1 cellular context compared by ENCODE assay signal in genomic region chr20:38968090-38968489, GRCh38.
TF ChIP-seq lines count a peak whose summit lies in the region.

No MANE protein-coding gene starts in this region.

TF ChIP-seq in GM23338, 12 proteins besides CTCF, POLR2A, EP300 and RAD21 (continued from another document):
- TF ChIP-seq, protein P1, sequence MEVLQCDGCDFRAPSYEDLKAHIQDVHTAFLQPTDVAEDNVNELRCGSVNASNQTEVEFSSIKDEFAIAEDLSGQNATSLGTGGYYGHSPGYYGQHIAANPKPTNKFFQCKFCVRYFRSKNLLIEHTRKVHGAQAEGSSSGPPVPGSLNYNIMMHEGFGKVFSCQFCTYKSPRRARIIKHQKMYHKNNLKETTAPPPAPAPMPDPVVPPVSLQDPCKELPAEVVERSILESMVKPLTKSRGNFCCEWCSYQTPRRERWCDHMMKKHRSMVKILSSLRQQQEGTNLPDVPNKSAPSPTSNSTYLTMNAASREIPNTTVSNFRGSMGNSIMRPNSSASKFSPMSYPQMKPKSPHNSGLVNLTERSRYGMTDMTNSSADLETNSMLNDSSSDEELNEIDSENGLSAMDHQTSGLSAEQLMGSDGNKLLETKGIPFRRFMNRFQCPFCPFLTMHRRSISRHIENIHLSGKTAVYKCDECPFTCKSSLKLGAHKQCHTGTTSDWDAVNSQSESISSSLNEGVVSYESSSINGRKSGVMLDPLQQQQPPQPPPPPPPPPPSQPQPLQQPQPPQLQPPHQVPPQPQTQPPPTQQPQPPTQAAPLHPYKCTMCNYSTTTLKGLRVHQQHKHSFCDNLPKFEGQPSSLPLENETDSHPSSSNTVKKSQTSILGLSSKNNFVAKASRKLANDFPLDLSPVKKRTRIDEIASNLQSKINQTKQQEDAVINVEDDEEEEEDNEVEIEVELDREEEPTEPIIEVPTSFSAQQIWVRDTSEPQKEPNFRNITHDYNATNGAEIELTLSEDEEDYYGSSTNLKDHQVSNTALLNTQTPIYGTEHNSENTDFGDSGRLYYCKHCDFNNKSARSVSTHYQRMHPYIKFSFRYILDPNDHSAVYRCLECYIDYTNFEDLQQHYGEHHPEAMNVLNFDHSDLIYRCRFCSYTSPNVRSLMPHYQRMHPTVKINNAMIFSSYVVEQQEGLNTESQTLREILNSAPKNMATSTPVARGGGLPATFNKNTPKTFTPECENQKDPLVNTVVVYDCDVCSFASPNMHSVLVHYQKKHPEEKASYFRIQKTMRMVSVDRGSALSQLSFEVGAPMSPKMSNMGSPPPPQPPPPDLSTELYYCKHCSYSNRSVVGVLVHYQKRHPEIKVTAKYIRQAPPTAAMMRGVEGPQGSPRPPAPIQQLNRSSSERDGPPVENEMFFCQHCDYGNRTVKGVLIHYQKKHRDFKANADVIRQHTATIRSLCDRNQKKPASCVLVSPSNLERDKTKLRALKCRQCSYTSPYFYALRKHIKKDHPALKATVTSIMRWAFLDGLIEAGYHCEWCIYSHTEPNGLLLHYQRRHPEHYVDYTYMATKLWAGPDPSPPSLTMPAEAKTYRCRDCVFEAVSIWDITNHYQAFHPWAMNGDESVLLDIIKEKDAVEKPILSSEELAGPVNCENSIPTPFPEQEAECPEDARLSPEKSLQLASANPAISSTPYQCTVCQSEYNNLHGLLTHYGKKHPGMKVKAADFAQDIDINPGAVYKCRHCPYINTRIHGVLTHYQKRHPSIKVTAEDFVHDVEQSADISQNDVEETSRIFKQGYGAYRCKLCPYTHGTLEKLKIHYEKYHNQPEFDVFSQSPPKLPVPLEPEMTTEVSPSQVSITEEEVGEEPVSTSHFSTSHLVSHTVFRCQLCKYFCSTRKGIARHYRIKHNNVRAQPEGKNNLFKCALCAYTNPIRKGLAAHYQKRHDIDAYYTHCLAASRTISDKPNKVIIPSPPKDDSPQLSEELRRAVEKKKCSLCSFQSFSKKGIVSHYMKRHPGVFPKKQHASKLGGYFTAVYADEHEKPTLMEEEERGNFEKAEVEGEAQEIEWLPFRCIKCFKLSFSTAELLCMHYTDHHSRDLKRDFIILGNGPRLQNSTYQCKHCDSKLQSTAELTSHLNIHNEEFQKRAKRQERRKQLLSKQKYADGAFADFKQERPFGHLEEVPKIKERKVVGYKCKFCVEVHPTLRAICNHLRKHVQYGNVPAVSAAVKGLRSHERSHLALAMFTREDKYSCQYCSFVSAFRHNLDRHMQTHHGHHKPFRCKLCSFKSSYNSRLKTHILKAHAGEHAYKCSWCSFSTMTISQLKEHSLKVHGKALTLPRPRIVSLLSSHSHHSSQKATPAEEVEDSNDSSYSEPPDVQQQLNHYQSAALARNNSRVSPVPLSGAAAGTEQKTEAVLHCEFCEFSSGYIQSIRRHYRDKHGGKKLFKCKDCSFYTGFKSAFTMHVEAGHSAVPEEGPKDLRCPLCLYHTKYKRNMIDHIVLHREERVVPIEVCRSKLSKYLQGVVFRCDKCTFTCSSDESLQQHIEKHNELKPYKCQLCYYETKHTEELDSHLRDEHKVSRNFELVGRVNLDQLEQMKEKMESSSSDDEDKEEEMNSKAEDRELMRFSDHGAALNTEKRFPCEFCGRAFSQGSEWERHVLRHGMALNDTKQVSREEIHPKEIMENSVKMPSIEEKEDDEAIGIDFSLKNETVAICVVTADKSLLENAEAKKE (CRISPR knock-in tag; IDR thresholded peaks at IDR 0.05) = no peak
- TF ChIP-seq CREB1 (CRISPR knock-in tag; IDR thresholded peaks at IDR 0.05; ENCODE audit: low read depth) (no peak), STAT1 (IDR thresholded peaks at IDR 0.05; ENCODE audit: unreplicated experiment) (no peak), REST (IDR thresholded peaks at IDR 0.05; ENCODE audit: unreplicated experiment) (no peak), EZH2phosphoT487 (IDR thresholded peaks at IDR 0.05; ENCODE audit: unreplicated experiment) (no peak), JUNB (IDR thresholded peaks at IDR 0.05; ENCODE audit: unreplicated experiment) (no peak)
- TF ChIP-seq, protein P2, sequence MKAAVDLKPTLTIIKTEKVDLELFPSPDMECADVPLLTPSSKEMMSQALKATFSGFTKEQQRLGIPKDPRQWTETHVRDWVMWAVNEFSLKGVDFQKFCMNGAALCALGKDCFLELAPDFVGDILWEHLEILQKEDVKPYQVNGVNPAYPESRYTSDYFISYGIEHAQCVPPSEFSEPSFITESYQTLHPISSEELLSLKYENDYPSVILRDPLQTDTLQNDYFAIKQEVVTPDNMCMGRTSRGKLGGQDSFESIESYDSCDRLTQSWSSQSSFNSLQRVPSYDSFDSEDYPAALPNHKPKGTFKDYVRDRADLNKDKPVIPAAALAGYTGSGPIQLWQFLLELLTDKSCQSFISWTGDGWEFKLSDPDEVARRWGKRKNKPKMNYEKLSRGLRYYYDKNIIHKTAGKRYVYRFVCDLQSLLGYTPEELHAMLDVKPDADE (IDR thresholded peaks at IDR 0.05) = no peak
